Comparison of ENCODE assay signal across 8 cellular contexts in genomic region chr19:16584825-16585801, GRCh38. TPM values are rescaled to one million over a fixed set of nuclear protein-coding genes. Genes with fewer than 3 reads are reported as not detected.
DNase-seq lines count a peak whose midpoint lies in the region; ATAC-seq and TF ChIP-seq lines count a peak whose summit lies in the region.

No MANE protein-coding gene starts in this region.

- H3K4me3 Mint-ChIP-seq in activated naive CD4-positive, alpha-beta T cell treated with anti-CD3 and anti-CD28 coated beads, Interleukin-2, amount 50 U/mL, for 24 hours = peak overlapping the region; percentile 82
- peak overlapping the region; percentile 77 for H3K4me3 Mint-ChIP-seq in activated CD4-positive, alpha-beta memory T cell treated with anti-CD3 and anti-CD28 coated beads, Interleukin-2, amount 10 ng/mL, durations not matched to agents 7 days and 5 days
- H3K4me3 Mint-ChIP-seq in type B pancreatic cell = peak overlapping the region; percentile 74

- H3K27me3 Mint-ChIP-seq in activated naive CD4-positive, alpha-beta T cell treated with anti-CD3 and anti-CD28 coated beads, Interleukin-2, amount 50 U/mL, for 24 hours = no peaks in the 10 kb centered on the region
- H3K27me3 Mint-ChIP-seq in activated CD4-positive, alpha-beta memory T cell treated with anti-CD3 and anti-CD28 coated beads, Interleukin-2, amount 10 ng/mL, durations not matched to agents 7 days and 5 days = no peaks in the 10 kb centered on the region
- H3K27me3 Mint-ChIP-seq in type B pancreatic cell = no peaks in the 10 kb centered on the region

- H3K4me1 Mint-ChIP-seq in activated naive CD4-positive, alpha-beta T cell treated with anti-CD3 and anti-CD28 coated beads, Interleukin-2, amount 50 U/mL, for 24 hours = peaks cover 90% of the 10 kb centered on the region
- peaks cover 85% of the 10 kb centered on the region for H3K4me1 Mint-ChIP-seq in activated CD4-positive, alpha-beta memory T cell treated with anti-CD3 and anti-CD28 coated beads, Interleukin-2, amount 10 ng/mL, durations not matched to agents 7 days and 5 days
- H3K4me1 Mint-ChIP-seq in type B pancreatic cell (ENCODE audit: unreplicated experiment) = peaks cover 43% of the 10 kb centered on the region

- H3K4me1 ChIP-seq in left lung = peaks cover 38 to 95% of the 10 kb centered on the region in 2 donors

- POLR2A ChIA-PET in activated CD4-positive, alpha-beta memory T cell treated with anti-CD3 and anti-CD28 coated beads, Interleukin-2, amount 10 ng/mL, durations not matched to agents 7 days and 5 days (lab: Charles Lee) = interaction anchor here (1.1 to 9.9 kb wide), 17 partner anchors 9 to 820 kb away, joined by 3 to 136 read pairs (median 6); partner anchors contain the start of genes BST2, C19orf44, CALR3 and KLF2

- no peaks in the 10 kb centered on the region for H3K9me3 Mint-ChIP-seq in activated naive CD4-positive, alpha-beta T cell treated with anti-CD3 and anti-CD28 coated beads, Interleukin-2, amount 50 U/mL, for 24 hours
- H3K9me3 Mint-ChIP-seq in activated CD4-positive, alpha-beta memory T cell treated with anti-CD3 and anti-CD28 coated beads, Interleukin-2, amount 10 ng/mL, durations not matched to agents 7 days and 5 days = no peaks in the 10 kb centered on the region
- no peaks in the 10 kb centered on the region for H3K9me3 Mint-ChIP-seq in type B pancreatic cell

- H3K9me3 ChIP-seq in left lung = no peaks in the 10 kb centered on the region

- H3K4me3 ChIP-seq in left lung = peak overlapping the region in 1 of 2 donors; percentile 33

- peak overlapping the region; percentile 88 for H3K27ac Mint-ChIP-seq in activated naive CD4-positive, alpha-beta T cell treated with anti-CD3 and anti-CD28 coated beads, Interleukin-2, amount 50 U/mL, for 24 hours
- peak overlapping the region; percentile 90 for H3K27ac Mint-ChIP-seq in activated CD4-positive, alpha-beta memory T cell treated with anti-CD3 and anti-CD28 coated beads, Interleukin-2, amount 10 ng/mL, durations not matched to agents 7 days and 5 days
- H3K27ac Mint-ChIP-seq in type B pancreatic cell = peak overlapping the region; percentile 91

- ATAC-seq in left lung = no peak

- no peak for TF ChIP-seq CTCF in left lung (IDR thresholded peaks at IDR 0.05)
- TF ChIP-seq CTCF in type B pancreatic cell (conservative IDR thresholded peaks at IDR 0.05) = no peak

- peak overlapping the region; percentile 74 to 76 for H3K27ac ChIP-seq in left lung

- H3K27me3 ChIP-seq in left lung = no peaks in the 10 kb centered on the region

- H3K36me3 Mint-ChIP-seq in activated naive CD4-positive, alpha-beta T cell treated with anti-CD3 and anti-CD28 coated beads, Interleukin-2, amount 50 U/mL, for 24 hours = no peaks in the 10 kb centered on the region
- H3K36me3 Mint-ChIP-seq in activated CD4-positive, alpha-beta memory T cell treated with anti-CD3 and anti-CD28 coated beads, Interleukin-2, amount 10 ng/mL, durations not matched to agents 7 days and 5 days (ENCODE audit: low read depth) = peaks cover 4% of the 10 kb centered on the region
- no peaks in the 10 kb centered on the region for H3K36me3 Mint-ChIP-seq in type B pancreatic cell

- CTCF ChIA-PET in activated CD4-positive, alpha-beta memory T cell treated with anti-CD3 and anti-CD28 coated beads, Interleukin-2, amount 10 ng/mL, durations not matched to agents 7 days and 5 days (lab: Charles Lee) = interaction anchor here (0.9 to 1.7 kb wide), 5 partner anchors 8 to 41 kb away, joined by 3 to 13 read pairs (median 4); partner anchors contain the start of gene SLC35E1

- intact Hi-C loops in left lung (cut with DNase I) = no loop called here
- intact Hi-C loops in posterior vena cava (cut with DNase I) = no loop called here

- no peak for DNase-seq in activated naive CD4-positive, alpha-beta T cell treated with anti-CD3 and anti-CD28 coated beads, Interleukin-2, amount 50 U/mL, for 16 hours
- no peak for DNase-seq in activated CD4-positive, alpha-beta memory T cell treated with anti-CD3 and anti-CD28 coated beads, Interleukin-2, amount 10 ng/mL, durations not matched to agents 7 days and 5 days
- peak in 1 of 2 donors; percentile 49 for DNase-seq in left lung
- no peak for DNase-seq in type B pancreatic cell (ENCODE audit: extremely low spot score, unreplicated experiment)
- DNase-seq in NCI-H1436 treated with DMSO at 0.1 percent for 48 hours (lab: John Stamatoyannopoulos, UW) = no peak
- no peak for DNase-seq in posterior vena cava (ENCODE audit: low spot score)
- DNase-seq in midbrain (lab: John Stamatoyannopoulos, UW) = no peak

- no peaks in the 10 kb centered on the region for H3K36me3 ChIP-seq in left lung

RNA-seq across cellular contexts. Expression of gene SLC35E1, which starts 12.9 kb away (rescaled TPM):
- total RNA-seq in activated CD4-positive, alpha-beta memory T cell treated with anti-CD3 and anti-CD28 coated beads, Interleukin-2, amount 10 ng/mL, durations not matched to agents 7 days and 5 days = 10 to 100 TPM; 57.3 to 57.7 TPM
- total RNA-seq in left lung (10 to 100 TPM; 47.0 to 55.9 TPM), type B pancreatic cell (ENCODE audit: low replicate concordance) (44.5 and 52.7 TPM in 2 replicates), posterior vena cava (10 to 100 TPM; 30.8 to 33.6 TPM)

RNA-seq across cellular contexts. Expression of gene CHERP, which starts 42.9 kb away (rescaled TPM):
- 10 to 100 TPM; 50.8 to 53.6 TPM for total RNA-seq in activated CD4-positive, alpha-beta memory T cell treated with anti-CD3 and anti-CD28 coated beads, Interleukin-2, amount 10 ng/mL, durations not matched to agents 7 days and 5 days
- total RNA-seq in left lung (10 to 100 TPM; 28.1 to 38.0 TPM), type B pancreatic cell (ENCODE audit: low replicate concordance) (61.0 and 70.8 TPM in 2 replicates), posterior vena cava (10 to 100 TPM; 21.4 to 23.6 TPM)

RNA-seq across cellular contexts. Expression of gene MED26, which starts 42.9 kb away (rescaled TPM):
- total RNA-seq in activated CD4-positive, alpha-beta memory T cell treated with anti-CD3 and anti-CD28 coated beads, Interleukin-2, amount 10 ng/mL, durations not matched to agents 7 days and 5 days = 10 to 100 TPM; 15.5 to 15.9 TPM
- total RNA-seq in left lung (10 to 100 TPM; 10.0 to 10.3 TPM), type B pancreatic cell (ENCODE audit: low replicate concordance) (12.5 and 12.8 TPM in 2 replicates), posterior vena cava (1 to 10 TPM; 5.9 to 6.1 TPM)
